9 cellular contexts compared by ENCODE assay signal in genomic region chr11:2987881-2988280, GRCh38. TPM values are rescaled to one million over a fixed set of nuclear protein-coding genes. Genes with fewer than 3 reads are reported as not detected.
DNase-seq lines count a peak whose midpoint lies in the region; ATAC-seq and TF ChIP-seq lines count a peak whose summit lies in the region.
"Had no signal": no experiment of that assay in that cellular context is flagged by ENCODE, and none has a peak within 500 bp of the region (broad histone marks: within the 10 kb centered on the region; RNA-seq: fewer than 3 reads in every experiment).

No MANE protein-coding gene starts in this region.

- peaks cover 73% of the 10 kb centered on the region for H3K36me3 Mint-ChIP-seq in activated T-helper 2 cell treated with anti-CD3 and anti-CD28 coated beads, Interferon-gamma antibody, Interleukin-2, Interleukin-4, amounts not matched to agents 10 μg/mL and 5 μg/mL and 100 μg/mL, durations not matched to agents 14 hours and 24 hours and 36 hours (ENCODE audit: low read depth)

- no peak for ATAC-seq in GM19395 (IDR thresholded peaks at IDR 0.05; ENCODE audit: unreplicated experiment)
- ATAC-seq: gastroesophageal sphincter had no signal

- peaks cover 43% of the 10 kb centered on the region for H3K4me1 Mint-ChIP-seq in activated T-helper 2 cell treated with anti-CD3 and anti-CD28 coated beads, Interferon-gamma antibody, Interleukin-2, Interleukin-4, amounts not matched to agents 10 μg/mL and 5 μg/mL and 100 μg/mL, durations not matched to agents 14 hours and 24 hours and 36 hours (ENCODE audit: low read depth)

- H3K4me3 ChIP-seq in LNCaP clone FGC (ENCODE audit: low read depth, low read length) (peak overlapping the region; percentile 91), fibroblast of the aortic adventitia (ENCODE audit: low read depth, low read length) (peak overlapping the region; percentile 31)

- intact Hi-C loops in activated T-helper 2 cell treated with anti-CD3 and anti-CD28 coated beads, Interferon-gamma antibody, Interleukin-2, Interleukin-4, amounts not matched to agents 10 μg/mL and 5 μg/mL and 100 μg/mL, durations not matched to agents 14 hours and 24 hours and 36 hours (cut with micrococcal nuclease), result loop anchor here (1.0 to 5.0 kb wide), 2 partner anchors 13 to 41 kb away; no protein-coding TSS in a partner anchor

- peak overlapping the region; percentile 99 for H3K27ac Mint-ChIP-seq in activated T-helper 2 cell treated with anti-CD3 and anti-CD28 coated beads, Interferon-gamma antibody, Interleukin-2, Interleukin-4, amounts not matched to agents 10 μg/mL and 5 μg/mL and 100 μg/mL, durations not matched to agents 14 hours and 24 hours and 36 hours

- H3K4me3 Mint-ChIP-seq in activated T-helper 2 cell treated with anti-CD3 and anti-CD28 coated beads, Interferon-gamma antibody, Interleukin-2, Interleukin-4, amounts not matched to agents 10 μg/mL and 5 μg/mL and 100 μg/mL, durations not matched to agents 14 hours and 24 hours and 36 hours (ENCODE audit: low read depth), result peak overlapping the region; percentile 100

- no peaks in the 10 kb centered on the region for H3K9me3 Mint-ChIP-seq in activated T-helper 2 cell treated with anti-CD3 and anti-CD28 coated beads, Interferon-gamma antibody, Interleukin-2, Interleukin-4, amounts not matched to agents 10 μg/mL and 5 μg/mL and 100 μg/mL, durations not matched to agents 14 hours and 24 hours and 36 hours

- TF ChIP-seq CTCF in LNCaP clone FGC (IDR thresholded peaks at IDR 0.05; ENCODE audit: control insufficient read depth, extremely low read depth, insufficient read depth) (no peak), fibroblast of the aortic adventitia (IDR thresholded peaks at IDR 0.05; ENCODE audit: insufficient read depth, low read length) (no peak)

- DNase-seq in LNCaP clone FGC (ENCODE audit: low read depth) (no peak), fibroblast of the aortic adventitia (ENCODE audit: low read depth) (no peak), HCEC 1CT (no peak), COLO668 (lab: John Stamatoyannopoulos, UW; ENCODE audit: unreplicated experiment) (no peak), globus pallidus (ENCODE audit: low spot score) (no peak)
- DNase-seq in activated T-helper 2 cell treated with anti-CD3 and anti-CD28 coated beads, Interferon-gamma antibody, Interleukin-2, Interleukin-4, amounts not matched to agents 10 μg/mL and 5 μg/mL and 100 μg/mL, durations not matched to agents 14 hours and 24 hours and 36 hours (ENCODE audit: low spot score), result no peak
- DNase-seq in stimulated activated CD4-positive, alpha-beta T cell treated with anti-CD3 and anti-CD28 coated beads, Interleukin-4, amount 100 ng/mL, for 24 hours, result peak; percentile 46

- no peaks in the 10 kb centered on the region for H3K27me3 Mint-ChIP-seq in activated T-helper 2 cell treated with anti-CD3 and anti-CD28 coated beads, Interferon-gamma antibody, Interleukin-2, Interleukin-4, amounts not matched to agents 10 μg/mL and 5 μg/mL and 100 μg/mL, durations not matched to agents 14 hours and 24 hours and 36 hours (ENCODE audit: low read depth)

RNA-seq across cellular contexts. Expression of gene NAP1L4, which starts 4.2 kb away (rescaled TPM):
- total RNA-seq in activated T-helper 2 cell treated with anti-CD3 and anti-CD28 coated beads, Interferon-gamma antibody, Interleukin-2, Interleukin-4, amounts not matched to agents 10 μg/mL and 5 μg/mL and 100 μg/mL, durations not matched to agents 14 hours and 24 hours and 36 hours, result 267 and 286 TPM in 2 replicates
- total RNA-seq in fibroblast of the aortic adventitia (ENCODE audit: low replicate concordance), result 99.6 and 111 TPM in 2 replicates

RNA-seq across cellular contexts. Expression of gene PHLDA2, which starts 58.7 kb away (rescaled TPM):
- 34.5 and 34.7 TPM in 2 replicates for total RNA-seq in activated T-helper 2 cell treated with anti-CD3 and anti-CD28 coated beads, Interferon-gamma antibody, Interleukin-2, Interleukin-4, amounts not matched to agents 10 μg/mL and 5 μg/mL and 100 μg/mL, durations not matched to agents 14 hours and 24 hours and 36 hours
- 1.2 and 3.8 TPM in 2 replicates for total RNA-seq in fibroblast of the aortic adventitia (ENCODE audit: low replicate concordance)
